ENCODE assay signal across 10 cellular contexts in the genomic region with DNA sequence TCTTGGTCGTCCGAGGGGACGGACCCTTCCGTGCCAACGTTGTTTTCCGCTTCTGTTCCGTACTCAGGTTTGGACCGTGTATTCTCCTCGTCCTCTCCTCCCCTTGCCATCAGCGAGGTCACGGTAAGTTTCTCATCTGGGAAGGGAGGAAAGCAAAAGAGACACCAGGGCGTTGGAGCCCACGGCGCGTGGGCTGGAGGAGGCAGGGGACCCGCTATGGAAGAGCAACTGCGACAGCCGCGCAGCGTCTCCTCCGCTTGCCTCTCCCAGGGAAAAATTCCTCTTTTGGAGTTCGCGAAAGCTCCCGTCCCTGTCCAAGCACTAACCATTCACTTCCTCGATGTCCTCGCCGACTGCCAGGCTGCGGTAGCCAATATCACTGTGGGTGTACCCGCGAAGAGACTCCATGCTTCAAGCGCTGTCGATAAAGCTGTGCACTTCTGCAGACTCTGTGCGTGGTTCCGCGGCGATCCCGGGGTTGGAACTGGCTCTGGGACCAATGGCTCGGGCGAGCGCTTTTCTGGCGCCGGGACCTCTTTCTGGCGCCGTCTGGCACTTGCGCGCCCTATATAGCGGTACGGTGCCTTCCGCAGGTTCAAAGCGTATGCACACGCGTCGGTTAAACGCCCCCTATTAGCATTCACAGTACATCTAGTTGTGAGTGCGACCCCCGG. TPM values are rescaled to one million over a fixed set of nuclear protein-coding genes. Genes with fewer than 3 reads are reported as not detected.
DNase-seq lines count a peak whose midpoint lies in the region; ATAC-seq, FAIRE-seq and TF ChIP-seq lines count a peak whose summit lies in the region.
"Had no signal": no experiment of that assay in that cellular context is flagged by ENCODE, and none has a peak within 500 bp of the region (broad histone marks: within the 10 kb centered on the region; RNA-seq: fewer than 3 reads in every experiment).

A gene (minus strand): TSS at position 492 of the 674 bp plus-strand sequence. CDS start 84 bp downstream, at position 408.

- no peak within 1 kb of the TSS for H3K27ac ChIP-seq in BLaER1
- H3K27ac ChIP-seq: Peyer's patch had no signal

- H3K36me3 Mint-ChIP-seq in natural killer cell: no peaks in the 10 kb centered on the region

- H3K27ac Mint-ChIP-seq in natural killer cell: no peak within 1 kb of the TSS

- H3K4me3 ChIP-seq in BLaER1: peak within 1 kb of the TSS; percentile 46
- no peak within 1 kb of the TSS for H3K4me3 ChIP-seq in bronchial epithelial cell (ENCODE audit: low read depth, low read length)
- H3K4me3 ChIP-seq: Peyer's patch had no signal

- DNase-seq in HK-2 (ENCODE audit: unreplicated experiment): peak; percentile 3
- DNase-seq in bronchial epithelial cell (ENCODE audit: low read depth): peak; percentile 0
- DNase-seq in natural killer cell: no peak
- no peak for DNase-seq in kidney glomerular epithelial cell (lab: John Stamatoyannopoulos, UW)
- DNase-seq in NCI-H1694 (lab: John Stamatoyannopoulos, UW): no peak
- no peak for DNase-seq in H4 (ENCODE audit: low spot score)
- DNase-seq: hippocampal formation, Peyer's patch had no signal

- no peak within 1 kb of the TSS for H3K4me2 ChIP-seq in BLaER1

- H3K27me3 Mint-ChIP-seq in natural killer cell (ENCODE audit: low read depth in 2 of 2): peaks cover 8 to 19% of the 10 kb centered on the region in 2 donors

- no peak for FAIRE-seq in bronchial epithelial cell (lab: Jason Lieb, UNC)

- H3K4me1 ChIP-seq in BLaER1: no peaks in the 10 kb centered on the region

- peaks cover 8 to 10% of the 10 kb centered on the region in 2 donors for H3K4me1 Mint-ChIP-seq in natural killer cell

- TF ChIP-seq CTCF in bronchial epithelial cell (IDR thresholded peaks at IDR 0.05; ENCODE audit: insufficient read depth, low read length, severe bottlenecking) (no peak), natural killer cell (IDR thresholded peaks at IDR 0.05) (no peak)

- H3K9me3 Mint-ChIP-seq in natural killer cell: no peaks in the 10 kb centered on the region

- H4K20me1 ChIP-seq in BLaER1: no peaks in the 10 kb centered on the region

- intact Hi-C loops in natural killer cell (cut with micrococcal nuclease): no loop called here

- H3K9ac ChIP-seq in BLaER1: no peak within 1 kb of the TSS

- H3K36me3 ChIP-seq in BLaER1 (no peaks in the 10 kb centered on the region), bronchial epithelial cell (ENCODE audit: control insufficient read depth, insufficient read depth, low read length) (no peaks in the 10 kb centered on the region)
- H3K36me3 ChIP-seq: Peyer's patch had no signal

- ATAC-seq in natural killer cell (no peak), GM18498 (IDR thresholded peaks at IDR 0.05; ENCODE audit: unreplicated experiment) (no peak)

- H3K4me3 Mint-ChIP-seq in natural killer cell: peak within 1 kb of the TSS; percentile 60

- H3K9me3 ChIP-seq in BLaER1: peaks cover 26% of the 10 kb centered on the region
- H3K9me3 ChIP-seq: Peyer's patch had no signal

- peaks cover 36% of the 10 kb centered on the region for H3K27me3 ChIP-seq in BLaER1
- H3K27me3 ChIP-seq in bronchial epithelial cell (ENCODE audit: control insufficient read depth, insufficient read depth, low read length): peaks cover 12% of the 10 kb centered on the region
- H3K27me3 ChIP-seq: Peyer's patch had no signal

RNA-seq across cellular contexts. Expression of the gene that starts here (rescaled TPM):
- total RNA-seq in bronchial epithelial cell: not detected in 2 replicates
- total RNA-seq in natural killer cell: not detected
- total RNA-seq in H4 (2014; rRNA removed; shearing (Covaris generic)): 0.39 and 1.2 TPM in 2 replicates
- total RNA-seq: Peyer's patch had no signal

Comparison
In these comparisons a context has a peak if more than half of its experiments do, and no peak if none do; other contexts are left out.
1. Peak in DNase-seq in bronchial epithelial cell; RNA of the gene not detected or under 1 TPM.